In genomic region chr1:44835738-44836675, GRCh38 we compare ENCODE assay signal across 1 cellular context.
TF ChIP-seq lines count a peak whose summit lies in the region.

No MANE protein-coding gene starts in this region.

TF ChIP-seq in Ishikawa, 13 proteins besides CTCF, POLR2A, EP300 and RAD21 (continued from another document):
- TF ChIP-seq ZBTB7A (IDR thresholded peaks at IDR 0.05; ENCODE audit: low read depth): no peak
- no peak for TF ChIP-seq CREB1 (IDR thresholded peaks at IDR 0.05; ENCODE audit: low read depth)
